8 cellular contexts compared by ENCODE assay signal in the genomic region with DNA sequence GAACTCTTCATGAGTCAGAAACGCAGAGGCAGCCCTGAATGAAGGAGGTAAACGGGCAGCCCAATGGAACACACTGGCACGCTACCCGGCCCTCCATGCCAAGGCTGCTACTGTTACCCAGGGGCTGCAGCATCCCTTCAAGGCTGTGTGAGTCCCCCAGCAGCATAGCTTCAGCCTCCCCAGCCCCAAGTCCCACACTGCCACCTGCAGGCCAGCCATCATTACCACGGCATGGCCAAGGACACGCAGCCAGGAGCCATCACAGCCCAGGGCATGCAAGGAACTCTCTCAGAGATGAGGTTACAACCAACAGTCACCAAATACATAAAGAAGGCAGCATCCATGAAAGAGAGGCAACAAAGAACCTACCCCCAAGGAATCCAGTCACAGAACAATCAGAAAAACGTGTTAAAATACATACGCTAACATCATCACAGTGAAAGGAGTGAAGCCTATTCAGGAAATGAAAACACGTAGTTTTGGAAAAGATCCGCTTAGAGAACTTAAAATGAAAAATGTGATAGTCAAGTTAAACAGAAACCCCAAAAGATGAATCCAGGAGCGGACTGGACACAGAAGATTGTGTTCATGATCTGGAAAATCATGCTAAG. TPM values are rescaled to one million over a fixed set of nuclear protein-coding genes. Genes with fewer than 3 reads are reported as not detected.
DNase-seq lines count a peak whose midpoint lies in the region; ATAC-seq, FAIRE-seq and TF ChIP-seq lines count a peak whose summit lies in the region.

No MANE protein-coding gene starts in this region.

- H3K36me3 ChIP-seq in parathyroid adenoma (ENCODE audit: control insufficient read depth, insufficient read depth, low read length) (no peaks in the 10 kb centered on the region), tibial artery (no peaks in the 10 kb centered on the region)

- DNase-seq in ACHN (peak; percentile 58), GM12891 (ENCODE audit: insufficient read length, low spot score) (no peak), NCI-H460 (ENCODE audit: extremely low read depth, low read depth) (peak; percentile 41), epithelial cell of proximal tubule (ENCODE audit: low read depth) (no peak), tibial artery (no peak)
- peak; percentile 9 to 13 for DNase-seq in activated CD4-positive, alpha-beta T cell treated with anti-CD3 and anti-CD28 coated beads, Interleukin-2, amount 50 U/mL, for 24 hours (ENCODE audit: low read depth in 1 of 2, low spot score in 1 of 2)

- H3K4me3 ChIP-seq in epithelial cell of proximal tubule (ENCODE audit: low read depth, low read length), result no peak overlapping the region
- no peak overlapping the region for H3K4me3 ChIP-seq in parathyroid adenoma (ENCODE audit: low read depth, low read length)
- H3K4me3 ChIP-seq in tibial artery, result no peak overlapping the region

- H3K4me1 ChIP-seq in parathyroid adenoma (no peaks in the 10 kb centered on the region), tibial artery (no peaks in the 10 kb centered on the region)

- TF ChIP-seq CTCF in epithelial cell of proximal tubule (conservative IDR thresholded peaks at IDR 0.05; ENCODE audit: low read depth, low read length) (peak; percentile 83), parathyroid adenoma (IDR thresholded peaks at IDR 0.05) (peak; percentile 33), tibial artery (IDR thresholded peaks at IDR 0.05) (no peak)

- intact Hi-C loops in tibial artery (cut with DNase I; ENCODE audit: low total_unique reads), result loop anchor here (10.0 kb wide), 1 partner anchor 1349 kb away; no protein-coding TSS in a partner anchor

- H3K9me3 ChIP-seq in parathyroid adenoma (ENCODE audit: control insufficient read depth, low read length) (no peaks in the 10 kb centered on the region), tibial artery (no peaks in the 10 kb centered on the region)

- in situ Hi-C loops in ACHN (cut with HindIII; ENCODE audit: low pct_ligation_motif_present, low pct_unique_long_range_greater_than_20kb, low sequenced_read_pairs), result no loop called here

- no peak overlapping the region for H2AFZ ChIP-seq in parathyroid adenoma

- H3K4me2 ChIP-seq in parathyroid adenoma (ENCODE audit: low read length), result no peak overlapping the region

- no peak for ATAC-seq in GM18519 (IDR thresholded peaks at IDR 0.05; ENCODE audit: low FRiP score, unreplicated experiment)

- H3K27ac ChIP-seq in parathyroid adenoma (no peak overlapping the region), tibial artery (no peak overlapping the region)

- H3K27me3 ChIP-seq in parathyroid adenoma (ENCODE audit: control insufficient read depth, insufficient read depth, low read length) (no peaks in the 10 kb centered on the region), tibial artery (peaks cover 0 to 20% of the 10 kb centered on the region in 2 donors)

- peak; percentile 93 for FAIRE-seq in GM12891 (lab: Jason Lieb, UNC)

- H3K79me2 ChIP-seq in parathyroid adenoma, result no peaks in the 10 kb centered on the region

- TF ChIP-seq POLR2A in GM12891 (IDR thresholded peaks at IDR 0.05; ENCODE audit: low read depth, low read length), result no peak

- no peak overlapping the region for H3K9ac ChIP-seq in parathyroid adenoma

TF ChIP-seq in GM12891, 5 proteins besides CTCF, POLR2A, EP300 and RAD21:
- TF ChIP-seq POLR2AphosphoS5 (IDR thresholded peaks at IDR 0.05; ENCODE audit: low read depth, low read length) (no peak), TAF1 (IDR thresholded peaks at IDR 0.05; ENCODE audit: low read depth, low read length) (no peak), POU2F2 (IDR thresholded peaks at IDR 0.05; ENCODE audit: low read depth, low read length) (no peak), PAX5 (IDR thresholded peaks at IDR 0.05; ENCODE audit: insufficient read depth, low read length, severe bottlenecking) (no peak), SPI1 (IDR thresholded peaks at IDR 0.05; ENCODE audit: low read depth, low read length) (no peak)

RNA-seq across cellular contexts. Expression of gene PLA2G4F, which starts 22.4 kb away (rescaled TPM):
- 0.06 TPM for polyA plus RNA-seq in GM12891 (2012; ENCODE audit: low read depth, missing spikeins)
- not detected in 2 replicates for total RNA-seq in NCI-H460 (2014; rRNA removed; shearing (Covaris generic))
- polyA plus RNA-seq in NCI-H460 (2014; cell fraction: nucleus; rRNA removed), result not detected in 2 replicates
- 0.40 and 0.72 TPM in 2 replicates for total RNA-seq in epithelial cell of proximal tubule

RNA-seq across cellular contexts. Expression of gene PLA2G4D, which starts 39.6 kb away (rescaled TPM):
- polyA plus RNA-seq in GM12891 (2012; ENCODE audit: low read depth, missing spikeins), result not detected
- total RNA-seq in NCI-H460 (2014; rRNA removed; shearing (Covaris generic)), result not detected in 2 replicates
- not detected in 2 replicates for polyA plus RNA-seq in NCI-H460 (2014; cell fraction: nucleus; rRNA removed)
- not detected in 2 replicates for total RNA-seq in epithelial cell of proximal tubule

Comparison
In these comparisons a context has a peak if more than half of its experiments do, and no peak if none do; other contexts are left out.
1. DNase-seq: peak in ACHN (single experiment), NCI-H460 (single experiment) and activated CD4-positive, alpha-beta T cell treated with anti-CD3 and anti-CD28 coated beads, Interleukin-2, amount 50 U/mL, for 24 hours (2 of 2); none in GM12891 (single experiment), epithelial cell of proximal tubule (single experiment) and tibial artery (0 of 2).
2. CTCF ChIP-seq: peak in epithelial cell of proximal tubule (single experiment) and parathyroid adenoma (single experiment); none in tibial artery (0 of 2).